ENCODE assay signal across 9 cellular contexts in the genomic region with DNA sequence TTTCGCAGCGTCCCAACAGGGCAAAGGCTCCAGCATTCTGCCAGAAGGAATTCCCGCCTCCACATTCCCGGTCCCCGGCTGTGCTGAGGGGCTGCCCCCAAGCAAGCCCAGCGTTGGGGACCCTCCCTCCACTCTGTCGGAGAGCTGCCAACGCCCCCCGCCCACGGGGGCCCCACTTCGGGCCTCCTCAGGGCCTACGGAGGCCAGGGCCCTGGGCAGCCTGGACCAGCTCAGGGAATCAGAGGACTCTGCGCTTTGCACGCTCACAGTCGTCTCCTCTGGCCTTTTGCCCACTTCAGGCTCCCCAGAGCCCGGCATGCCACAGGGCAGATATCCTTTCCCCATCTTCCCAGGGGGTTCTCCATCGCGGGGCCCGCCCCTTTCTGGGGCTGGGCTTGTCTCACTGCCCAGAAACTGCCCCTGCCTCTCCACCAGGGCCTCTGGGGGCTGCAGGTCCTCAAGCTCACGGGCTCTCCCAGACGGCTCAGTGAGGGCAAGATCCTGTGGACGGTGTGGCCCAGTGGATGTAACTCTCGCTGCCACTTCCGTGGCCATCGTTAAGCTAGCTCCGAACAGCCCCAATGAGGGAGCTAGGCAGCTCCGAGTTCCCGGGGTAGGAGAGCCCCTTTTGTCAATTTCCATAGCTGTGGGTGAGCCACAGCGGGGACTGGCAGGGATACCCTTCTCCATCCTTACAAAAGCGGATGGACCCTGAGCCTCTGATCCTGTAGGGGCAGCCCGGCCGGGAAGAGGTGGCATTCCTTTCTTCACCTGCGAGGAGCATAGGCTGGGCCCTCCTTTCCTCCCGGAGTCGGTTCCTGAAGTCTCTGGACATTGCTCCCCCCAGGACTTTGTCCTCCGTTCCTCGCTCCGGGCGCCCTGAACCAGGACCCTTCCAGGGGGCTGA. TPM values are rescaled to one million over a fixed set of nuclear protein-coding genes. Genes with fewer than 3 reads are reported as not detected.
A peak's percentile ranks its signal among the peaks of the same experiment; 100 is the strongest.
DNase-seq lines count a peak whose midpoint lies in the region; ATAC-seq and TF ChIP-seq lines count a peak whose summit lies in the region.
"Had no signal": no experiment of that assay in that cellular context is flagged by ENCODE, and none has a peak within 500 bp of the region (broad histone marks: within the 10 kb centered on the region; RNA-seq: fewer than 3 reads in every experiment).

No MANE protein-coding gene starts in this region.

- H3K4me3 ChIP-seq in right cardiac atrium (ENCODE audit: low read length) (peak overlapping the region; percentile 90), sigmoid colon (peak overlapping the region; percentile 83 to 94 (median 86)), adrenal gland (peak overlapping the region in 1 of 4 donors; percentile 65)

- H3K14ac ChIP-seq in H9 (ENCODE audit: insufficient read depth, low read length) = no peak overlapping the region

- H4K91ac ChIP-seq in H9 (ENCODE audit: insufficient read length, low read depth, low read length) = no peak overlapping the region

- H3K23me2 ChIP-seq in H9 (ENCODE audit: insufficient read length, low read depth, low read length, poor library complexity, severe bottlenecking) = peaks cover 25% of the 10 kb centered on the region

- H2AFZ ChIP-seq in H9 (ENCODE audit: low read length) = no peak overlapping the region

- no peak overlapping the region for H2BK12ac ChIP-seq in H9 (ENCODE audit: insufficient read length, low read depth, low read length)

- H2BK5ac ChIP-seq in H9 (ENCODE audit: insufficient read length, low read length) = no peak overlapping the region

- H3K27ac ChIP-seq in H9 (ENCODE audit: insufficient read length, low read depth, low read length) (no peak overlapping the region), right cardiac atrium (ENCODE audit: low read length) (peak overlapping the region; percentile 14), sigmoid colon (peak overlapping the region; percentile 90 to 97 (median 94)), adrenal gland (peak overlapping the region in 1 of 5 donors; percentile 86)

- no peaks in the 10 kb centered on the region for H3K9me3 ChIP-seq in H9 (ENCODE audit: control insufficient read depth, low read depth, low read length)
- no peaks in the 10 kb centered on the region for H3K9me3 ChIP-seq in right cardiac atrium (ENCODE audit: control insufficient read depth, low read length)
- no peaks in the 10 kb centered on the region for H3K9me3 ChIP-seq in sigmoid colon
- H3K9me3 ChIP-seq in adrenal gland (replicated peaks in 1 of 3) = no peaks in the 10 kb centered on the region

- DNase-seq in H9 (peak; percentile 49), right cardiac atrium (peak; percentile 44 to 83 (median 74)), sigmoid colon (peak; percentile 86), NCI-H1048 (lab: John Stamatoyannopoulos, UW) (no peak), adrenal gland (no peak), NCI-H1105 treated with DMSO at 0.1 percent for 48 hours (lab: John Stamatoyannopoulos, UW) (no peak), NCI-H1417 treated with DMSO at 0.1 percent for 48 hours (lab: John Stamatoyannopoulos, UW) (no peak)
- no peak for DNase-seq in activated T-helper 1 cell treated with anti-CD3 and anti-CD28 coated beads, Interleukin-12 subunit alpha, Interleukin-12 subunit beta, Interleukin-2, Interleukin-4 antibody, amounts not matched to agents 30 ng/mL and 10 ng/mL and 1 ng/mL, durations not matched to agents 14 hours and 24 hours and 36 hours (ENCODE audit: low spot score)
- DNase-seq: OCI-M1 had no signal

- no peak overlapping the region for H4K5ac ChIP-seq in H9 (ENCODE audit: insufficient read length, low read depth, low read length)

- TF ChIP-seq CTCF in H9 (conservative IDR thresholded peaks at IDR 0.05) (no peak), sigmoid colon (IDR thresholded peaks at IDR 0.05) (peak in 1 of 4 experiments; percentile 24), adrenal gland (IDR thresholded peaks at IDR 0.05) (no peak)

- peak overlapping the region; percentile 69 to 70; a peak in 4 of 5 replicates for H3K4me3 Mint-ChIP-seq in H9
- H3K4me3 Mint-ChIP-seq in activated T-helper 1 cell treated with anti-CD3 and anti-CD28 coated beads, Interleukin-12 subunit alpha, Interleukin-12 subunit beta, Interleukin-2, Interleukin-4 antibody, amounts not matched to agents 30 ng/mL and 10 ng/mL and 1 ng/mL, durations not matched to agents 14 hours and 24 hours and 36 hours = peak overlapping the region; percentile 80

- H3K79me2 ChIP-seq in H9 (ENCODE audit: insufficient read depth, low read length) = no peaks in the 10 kb centered on the region

- intact Hi-C loops in activated T-helper 1 cell treated with anti-CD3 and anti-CD28 coated beads, Interleukin-12 subunit alpha, Interleukin-12 subunit beta, Interleukin-2, Interleukin-4 antibody, amounts not matched to agents 30 ng/mL and 10 ng/mL and 1 ng/mL, durations not matched to agents 14 hours and 24 hours and 36 hours (cut with micrococcal nuclease) = loop anchor here (5.0 to 10.0 kb wide), 2 partner anchors 189 to 671 kb away; partner anchors contain the start of genes H3-3A and STUM
- intact Hi-C loops in right cardiac atrium (cut with DNase I) (loop anchor here (5.0 to 10.0 kb wide), 4 partner anchors 86 to 104 kb away; no protein-coding TSS in a partner anchor), sigmoid colon (cut with DNase I) (loop anchor here (5.0 kb wide), 3 partner anchors 34 to 189 kb away; partner anchors contain the start of gene STUM), adrenal gland (cut with DNase I) (loop anchor here in 1 of 2 donors (10.0 kb wide), 1 partner anchor 81 kb away; no protein-coding TSS in a partner anchor)

- TF ChIP-seq EP300 in sigmoid colon (IDR thresholded peaks at IDR 0.05) = no peak

- no peak overlapping the region; a peak in 1 of 7 replicates for H3K27ac Mint-ChIP-seq in H9
- peak overlapping the region; percentile 55 for H3K27ac Mint-ChIP-seq in activated T-helper 1 cell treated with anti-CD3 and anti-CD28 coated beads, Interleukin-12 subunit alpha, Interleukin-12 subunit beta, Interleukin-2, Interleukin-4 antibody, amounts not matched to agents 30 ng/mL and 10 ng/mL and 1 ng/mL, durations not matched to agents 14 hours and 24 hours and 36 hours

- H3T11ph ChIP-seq in H9 (ENCODE audit: low read length) = no peak overlapping the region

- no peak overlapping the region for H3K18ac ChIP-seq in H9 (ENCODE audit: insufficient read length, low read depth, low read length)

- H3K56ac ChIP-seq in H9 (ENCODE audit: insufficient read length, low read depth, low read length) = no peak overlapping the region

- peaks cover 43% of the 10 kb centered on the region for H3K27me3 Mint-ChIP-seq in H9 (ENCODE audit: low read depth)
- H3K27me3 Mint-ChIP-seq in activated T-helper 1 cell treated with anti-CD3 and anti-CD28 coated beads, Interleukin-12 subunit alpha, Interleukin-12 subunit beta, Interleukin-2, Interleukin-4 antibody, amounts not matched to agents 30 ng/mL and 10 ng/mL and 1 ng/mL, durations not matched to agents 14 hours and 24 hours and 36 hours (ENCODE audit: insufficient read depth) = peaks cover 1% of the 10 kb centered on the region

- H3K9me3 Mint-ChIP-seq in H9 = no peaks in the 10 kb centered on the region; a peak in 1 of 5 replicates
- no peaks in the 10 kb centered on the region for H3K9me3 Mint-ChIP-seq in activated T-helper 1 cell treated with anti-CD3 and anti-CD28 coated beads, Interleukin-12 subunit alpha, Interleukin-12 subunit beta, Interleukin-2, Interleukin-4 antibody, amounts not matched to agents 30 ng/mL and 10 ng/mL and 1 ng/mL, durations not matched to agents 14 hours and 24 hours and 36 hours

- peaks cover 0 to 2% (median 0%) of the 10 kb centered on the region in 3 experiments; a peak in 1 of 7 replicates for H3K36me3 Mint-ChIP-seq in H9 (ENCODE audit: insufficient read depth in 1 of 3, low read depth in 3 of 3)
- H3K36me3 Mint-ChIP-seq in activated T-helper 1 cell treated with anti-CD3 and anti-CD28 coated beads, Interleukin-12 subunit alpha, Interleukin-12 subunit beta, Interleukin-2, Interleukin-4 antibody, amounts not matched to agents 30 ng/mL and 10 ng/mL and 1 ng/mL, durations not matched to agents 14 hours and 24 hours and 36 hours (ENCODE audit: low read depth) = peaks cover 36% of the 10 kb centered on the region

- no peak overlapping the region for H2BK120ac ChIP-seq in H9 (ENCODE audit: low read depth, low read length, poor library complexity, severe bottlenecking)

- H3K4me1 ChIP-seq in H9 (ENCODE audit: insufficient read depth, low read length) (peaks cover 4% of the 10 kb centered on the region; the same call in 1 of the 2 replicates), right cardiac atrium (ENCODE audit: control insufficient read depth, insufficient read depth, low read length) (no peaks in the 10 kb centered on the region), sigmoid colon (peaks cover 0 to 67% (median 63%) of the 10 kb centered on the region in 4 donors), adrenal gland (replicated peaks in 1 of 2) (peaks cover 0 to 38% of the 10 kb centered on the region in 2 donors)

- peaks cover 22 to 24% of the 10 kb centered on the region in 2 experiments for H3K4me1 Mint-ChIP-seq in H9
- H3K4me1 Mint-ChIP-seq in activated T-helper 1 cell treated with anti-CD3 and anti-CD28 coated beads, Interleukin-12 subunit alpha, Interleukin-12 subunit beta, Interleukin-2, Interleukin-4 antibody, amounts not matched to agents 30 ng/mL and 10 ng/mL and 1 ng/mL, durations not matched to agents 14 hours and 24 hours and 36 hours (ENCODE audit: low read depth) = peaks cover 57% of the 10 kb centered on the region

- no peak overlapping the region for H3K4ac ChIP-seq in H9 (ENCODE audit: low read depth, low read length)

- ATAC-seq in right cardiac atrium = peak in 1 of 2 donors; percentile 8

- no peak overlapping the region for H2BK15ac ChIP-seq in H9 (ENCODE audit: low read depth, low read length)

- H3K23ac ChIP-seq in H9 (ENCODE audit: insufficient read length, low read depth, low read length) = no peak overlapping the region

- H3K27me3 ChIP-seq in H9 (ENCODE audit: insufficient read depth, low read length) (peaks cover 11% of the 10 kb centered on the region; the same call in 1 of the 2 replicates), right cardiac atrium (ENCODE audit: control insufficient read depth, insufficient read depth) (no peaks in the 10 kb centered on the region), sigmoid colon (no peaks in the 10 kb centered on the region), adrenal gland (no peaks in the 10 kb centered on the region)

- H4K8ac ChIP-seq in H9 (replicated peaks; ENCODE audit: insufficient read length, low read depth, low read length) = no peak overlapping the region

- H2AK5ac ChIP-seq in H9 (ENCODE audit: insufficient read length, low read length) = no peak overlapping the region

- no CpG with 5 or more reads among the region's 39 CpGs for WGBS in H9 (ENCODE audit: extremely low coverage, insufficient read length, low lambda C conversion rate)
- 43% methylated on average over 39 of the region's 39 CpGs for WGBS in right cardiac atrium
- WGBS in sigmoid colon, 2 donors = 69 to 87% methylated on average over 39 of the region's 39 CpGs
- 68 to 73% (median 71%) methylated on average over 14 to 39 of the region's 39 CpGs for WGBS in adrenal gland, 4 donors

- peak overlapping the region; percentile 84 for H3K4me2 ChIP-seq in H9 (ENCODE audit: insufficient read depth, insufficient read length, low read length)

- no peaks in the 10 kb centered on the region for H4K20me1 ChIP-seq in H9 (ENCODE audit: control insufficient read depth, insufficient read depth, insufficient read length)

- peak in 1 of 2 donors; percentile 47 for TF ChIP-seq POLR2A in sigmoid colon (IDR thresholded peaks at IDR 0.05)
- TF ChIP-seq POLR2A in adrenal gland (IDR thresholded peaks at IDR 0.05) = no peak

- no peak overlapping the region for H2BK20ac ChIP-seq in H9 (ENCODE audit: low read depth, low read length, poor library complexity, severe bottlenecking)

- H3K79me1 ChIP-seq in H9 (ENCODE audit: insufficient read depth, low read depth, low read length, poor library complexity, severe bottlenecking) = no peaks in the 10 kb centered on the region

- H3K9ac ChIP-seq in H9 (ENCODE audit: extremely low read depth, insufficient read length, low read length) = no peak overlapping the region

- peaks cover 0 to 15% (median 3%) of the 10 kb centered on the region in 4 donors for H3K36me3 ChIP-seq in sigmoid colon
- peaks cover 0 to 12% of the 10 kb centered on the region in 2 donors for H3K36me3 ChIP-seq in adrenal gland (replicated peaks in 1 of 2)

RNA-seq across cellular contexts. Expression of gene ITPKB, which starts 2.8 kb away (rescaled TPM):
- total RNA-seq in H9 (2021) (3.8 and 4.0 TPM in 2 replicates), right cardiac atrium (10 to 100 TPM in 2 of 4 donors, 1 to 10 TPM in 2; 9.6 to 15.4 (median 11.1) TPM), sigmoid colon (10 to 100 TPM; 52.4 to 80.9 (median 61.7) TPM), adrenal gland (10 to 100 TPM in 7 of 8 donors, 1 to 10 TPM in 1; 8.3 to 22.7 (median 14.6) TPM)
- 38.3 and 38.5 TPM in 2 replicates for total RNA-seq in activated T-helper 1 cell treated with anti-CD3 and anti-CD28 coated beads, Interleukin-12 subunit alpha, Interleukin-12 subunit beta, Interleukin-2, Interleukin-4 antibody, amounts not matched to agents 30 ng/mL and 10 ng/mL and 1 ng/mL, durations not matched to agents 14 hours and 24 hours and 36 hours
- polyA plus RNA-seq in right cardiac atrium (9.6 TPM), sigmoid colon (10 to 100 TPM in 1 of 3 donors, 1 to 10 TPM in 2; 1.4 to 20.4 (median 4.2) TPM), adrenal gland (1 to 10 TPM; 3.0 to 8.3 (median 3.6) TPM)

Comparison
In these comparisons a context has a peak if more than half of its experiments do, and no peak if none do; other contexts are left out.
1. DNase-seq: peak in H9 (single experiment), right cardiac atrium (3 of 3) and sigmoid colon (single experiment); none in activated T-helper 1 cell treated with anti-CD3 and anti-CD28 coated beads, Interleukin-12 subunit alpha, Interleukin-12 subunit beta, Interleukin-2, Interleukin-4 antibody, amounts not matched to agents 30 ng/mL and 10 ng/mL and 1 ng/mL, durations not matched to agents 14 hours and 24 hours and 36 hours (single experiment), NCI-H1048 (single experiment), adrenal gland (0 of 7), NCI-H1105 treated with DMSO at 0.1 percent for 48 hours (single experiment) and NCI-H1417 treated with DMSO at 0.1 percent for 48 hours (single experiment).